Comparison of ENCODE assay signal across 14 cellular contexts in genomic region chr9:134779640-134780039, GRCh38.
DNase-seq lines count a peak whose midpoint lies in the region; TF ChIP-seq lines count a peak whose summit lies in the region.
"Had no signal": no experiment of that assay in that cellular context is flagged by ENCODE, and none has a peak within 500 bp of the region (broad histone marks: within the 10 kb centered on the region; RNA-seq: fewer than 3 reads in every experiment).

No MANE protein-coding gene starts in this region.

- in situ Hi-C loops in GM23248 (cut with MboI): no loop called here

- peaks cover 62% of the 10 kb centered on the region for H3K4me1 Mint-ChIP-seq in chondrocyte (ENCODE audit: low read depth)
- peaks cover 35% of the 10 kb centered on the region for H3K4me1 Mint-ChIP-seq in osteocyte (ENCODE audit: unreplicated experiment)
- no peaks in the 10 kb centered on the region for H3K4me1 Mint-ChIP-seq in activated CD4-positive, alpha-beta memory T cell treated with anti-CD3 and anti-CD28 coated beads for 36 hours (ENCODE audit: low read depth)
- H3K4me1 Mint-ChIP-seq: CD8-positive, alpha-beta memory T cell had no signal

- peaks cover 78% of the 10 kb centered on the region for H3K79me2 ChIP-seq in GM23248 (ENCODE audit: insufficient read depth)

- DNase-seq in GM23248 (no peak), NCI-H69 (lab: John Stamatoyannopoulos, UW) (peak; percentile 37), chondrocyte (ENCODE audit: low spot score) (no peak), osteocyte (ENCODE audit: extremely low spot score, unreplicated experiment) (no peak), RPMI8226 (no peak), erythroblast (lab: John Stamatoyannopoulos, UW) (no peak), epidermal melanocyte (ENCODE audit: insufficient read length, low spot score) (no peak)
- DNase-seq in activated CD4-positive, alpha-beta memory T cell treated with anti-CD3 and anti-CD28 coated beads for 36 hours: no peak
- DNase-seq: CD8-positive, alpha-beta memory T cell; DND-41; GDM1 had no signal

- peaks cover 61% of the 10 kb centered on the region for H3K36me3 ChIP-seq in GM23248 (ENCODE audit: low read depth)
- H3K36me3 ChIP-seq: BE2C had no signal

- WGBS in GM23248 (ENCODE audit: low coverage in 1 of 2, low lambda C conversion rate in 2 of 2, missing lambda C conversion rate in 2 of 2), 2 experiments: 77 to 79% methylated on average over 8 of the region's 8 CpGs

- no peaks in the 10 kb centered on the region for H3K4me1 ChIP-seq in GM23248 (ENCODE audit: insufficient read depth)

- H3K27me3 ChIP-seq in GM23248 (replicated peaks; ENCODE audit: insufficient read depth): no peaks in the 10 kb centered on the region
- H3K27me3 ChIP-seq: BE2C had no signal

- POLR2A ChIA-PET in activated CD4-positive, alpha-beta memory T cell treated with anti-CD3 and anti-CD28 coated beads for 36 hours (lab: Charles Lee): no interaction called here

- peaks cover 47% of the 10 kb centered on the region for H3F3A ChIP-seq in GM23248 (ENCODE audit: insufficient read depth)

- TF ChIP-seq CTCF in chondrocyte (IDR thresholded peaks at IDR 0.05) (no peak), osteocyte (IDR thresholded peaks at IDR 0.05) (no peak)

- H3K9me2 ChIP-seq in GM23248 (ENCODE audit: insufficient read depth): no peaks in the 10 kb centered on the region

- no peak overlapping the region for H3K4me2 ChIP-seq in GM23248 (ENCODE audit: unreplicated experiment)
- H3K4me2 ChIP-seq: A549 had no signal

- H3K9me3 Mint-ChIP-seq in chondrocyte (ENCODE audit: low read depth): no peaks in the 10 kb centered on the region
- no peaks in the 10 kb centered on the region for H3K9me3 Mint-ChIP-seq in osteocyte (ENCODE audit: unreplicated experiment)
- H3K9me3 Mint-ChIP-seq in activated CD4-positive, alpha-beta memory T cell treated with anti-CD3 and anti-CD28 coated beads for 36 hours: no peaks in the 10 kb centered on the region
- H3K9me3 Mint-ChIP-seq: CD8-positive, alpha-beta memory T cell had no signal

- H3K36me3 Mint-ChIP-seq in chondrocyte (ENCODE audit: low read depth) (peaks cover 49% of the 10 kb centered on the region), osteocyte (ENCODE audit: unreplicated experiment) (peaks cover 38% of the 10 kb centered on the region)
- H3K36me3 Mint-ChIP-seq in activated CD4-positive, alpha-beta memory T cell treated with anti-CD3 and anti-CD28 coated beads for 36 hours: no peaks in the 10 kb centered on the region
- H3K36me3 Mint-ChIP-seq: CD8-positive, alpha-beta memory T cell had no signal

- H3K27me3 Mint-ChIP-seq in chondrocyte (ENCODE audit: low read depth) (no peaks in the 10 kb centered on the region), osteocyte (ENCODE audit: unreplicated experiment) (no peaks in the 10 kb centered on the region)
- no peaks in the 10 kb centered on the region for H3K27me3 Mint-ChIP-seq in activated CD4-positive, alpha-beta memory T cell treated with anti-CD3 and anti-CD28 coated beads for 36 hours
- H3K27me3 Mint-ChIP-seq: CD8-positive, alpha-beta memory T cell had no signal

- H3K9me3 ChIP-seq in GM23248 (ENCODE audit: low read depth): no peaks in the 10 kb centered on the region
- H3K9me3 ChIP-seq: A549, BE2C, Caco-2 had no signal

- CTCF ChIA-PET in activated CD4-positive, alpha-beta memory T cell treated with anti-CD3 and anti-CD28 coated beads for 36 hours (lab: Charles Lee): no interaction called here

- H2AFZ ChIP-seq in GM23248: no peak overlapping the region

- H3K9ac ChIP-seq in GM23248: 0 out of 2 replicates have a peak overlapping the region, but pooled peaks have one; percentile 2

- no peak overlapping the region for H3K4me3 ChIP-seq in GM23248
- H3K4me3 ChIP-seq: A549 had no signal

- no peak overlapping the region for H3K4me3 Mint-ChIP-seq in chondrocyte (ENCODE audit: unreplicated experiment)
- no peak overlapping the region for H3K4me3 Mint-ChIP-seq in osteocyte (ENCODE audit: unreplicated experiment)
- H3K4me3 Mint-ChIP-seq in activated CD4-positive, alpha-beta memory T cell treated with anti-CD3 and anti-CD28 coated beads for 36 hours: no peak overlapping the region
- H3K4me3 Mint-ChIP-seq: CD8-positive, alpha-beta memory T cell had no signal

- H4K20me1 ChIP-seq in GM23248 (ENCODE audit: insufficient read depth): no peaks in the 10 kb centered on the region

- intact Hi-C loops in activated CD4-positive, alpha-beta memory T cell treated with anti-CD3 and anti-CD28 coated beads for 36 hours (cut with micrococcal nuclease): loop anchor here (2.0 kb wide), 1 partner anchor 79 kb away; no protein-coding TSS in a partner anchor

- H3K27ac ChIP-seq in GM23248: peak overlapping the region; percentile 29

- TF ChIP-seq POLR2A in erythroblast (IDR thresholded peaks at IDR 0.05; ENCODE audit: low read length): no peak

- H3K27ac Mint-ChIP-seq in chondrocyte (ENCODE audit: unreplicated experiment) (peak overlapping the region; percentile 83), osteocyte (ENCODE audit: unreplicated experiment) (peak overlapping the region; percentile 15)
- H3K27ac Mint-ChIP-seq in activated CD4-positive, alpha-beta memory T cell treated with anti-CD3 and anti-CD28 coated beads for 36 hours: no peak overlapping the region
- H3K27ac Mint-ChIP-seq: CD8-positive, alpha-beta memory T cell had no signal
